ENCODE assay signal across 8 cellular contexts in the genomic region with DNA sequence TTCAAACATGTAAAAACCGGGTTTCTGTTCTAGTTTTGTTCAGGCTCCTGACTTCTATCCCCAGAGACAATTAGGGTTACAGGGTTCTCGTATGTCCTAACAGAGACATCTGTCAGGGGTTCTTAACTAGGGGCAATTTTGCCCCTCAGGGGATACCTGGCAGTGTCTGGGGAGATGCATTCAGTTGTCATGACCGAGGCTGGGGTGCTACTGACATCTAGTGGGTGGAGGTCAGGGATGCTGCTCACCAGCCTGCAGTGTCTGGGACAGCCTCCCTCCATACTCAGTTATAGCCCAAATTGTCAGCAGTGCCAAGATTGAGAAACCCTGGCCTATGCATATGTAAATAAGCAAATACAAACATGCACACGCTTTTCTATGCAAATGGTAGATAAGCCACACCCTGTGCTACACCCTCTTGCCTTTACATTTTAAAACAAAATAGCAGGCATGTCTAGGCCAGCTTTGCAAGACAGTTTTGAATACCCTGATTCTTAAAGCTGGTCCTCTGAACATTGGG. TPM values are rescaled to one million over a fixed set of nuclear protein-coding genes. Genes with fewer than 3 reads are reported as not detected.
DNase-seq lines count a peak whose midpoint lies in the region; ATAC-seq and TF ChIP-seq lines count a peak whose summit lies in the region.

No MANE protein-coding gene starts in this region.

- no peak overlapping the region for H3K4me3 ChIP-seq in fibroblast of mammary gland (ENCODE audit: control insufficient read depth, low read depth, low read length)

- H3K9me3 Mint-ChIP-seq in T-cell, result no peaks in the 10 kb centered on the region

- CTCF ChIA-PET in GM10248 (lab: Yijun Ruan, JAX), result interaction anchor here (0.8 to 6.0 kb wide), 9 partner anchors 9 to 399 kb away, joined by 3 to 124 read pairs (median 3); no protein-coding TSS in a partner anchor
- CTCF ChIA-PET in T-cell (lab: Charles Lee), result no interaction called here

- H3K4me3 Mint-ChIP-seq in T-cell, result no peak overlapping the region

- ATAC-seq in GM19463 (IDR thresholded peaks at IDR 0.05; ENCODE audit: unreplicated experiment) (peak; percentile 67), HG03442 (IDR thresholded peaks at IDR 0.05; ENCODE audit: unreplicated experiment) (peak; percentile 81), T-cell (replicated peaks in 1 of 4) (peak; percentile 38 to 62 (median 47))

- H3K36me3 Mint-ChIP-seq in T-cell, result peaks cover 26% of the 10 kb centered on the region

- H3K27me3 Mint-ChIP-seq in T-cell, result no peaks in the 10 kb centered on the region

- POLR2A ChIA-PET in GM10248 (lab: Yijun Ruan, JAX) (interaction anchor here (0.6 to 2.3 kb wide), 2 partner anchors 274 to 293 kb away, joined by 5 to 15 read pairs; partner anchors contain the start of gene SOCS1), T-cell (lab: Charles Lee) (no interaction called here)

- DNase-seq in GM10248 (ENCODE audit: extremely low spot score) (peak; percentile 71), T-cell (peak in 6 of 34 experiments; percentile 5 to 20 (median 17)), fibroblast of mammary gland (ENCODE audit: low read depth) (no peak), SIG-M5 treated with dmso at 0.1 percent for 504 hours (lab: John Stamatoyannopoulos, UW; ENCODE audit: unreplicated experiment) (no peak), medulla oblongata (ENCODE audit: extremely low spot score) (no peak), NCI-H187 (lab: John Stamatoyannopoulos, UW) (no peak)

- peak; percentile 76 for TF ChIP-seq CTCF in GM10248 (IDR thresholded peaks at IDR 0.05; ENCODE audit: control extremely low read depth, extremely low read depth, low read depth, missing control alignments)
- TF ChIP-seq CTCF in fibroblast of mammary gland (conservative IDR thresholded peaks at IDR 0.05; ENCODE audit: control insufficient read depth, insufficient read depth, low read depth, low read length), result peak; percentile 38

- peaks cover 16 to 31% (median 17%) of the 10 kb centered on the region in 3 donors for H3K4me1 Mint-ChIP-seq in T-cell

- H3K27ac Mint-ChIP-seq in T-cell, result no peak overlapping the region

RNA-seq across cellular contexts. Expression of gene CLEC16A, which starts 37.4 kb away (rescaled TPM):
- total RNA-seq in T-cell, result 10 to 100 TPM; 27.4 to 34.6 (median 28.7) TPM

RNA-seq across cellular contexts. Expression of gene DEXI, which starts 39.5 kb away (rescaled TPM):
- total RNA-seq in T-cell, result 10 to 100 TPM; 12.2 to 39.8 (median 34.1) TPM
